In the genomic region with DNA sequence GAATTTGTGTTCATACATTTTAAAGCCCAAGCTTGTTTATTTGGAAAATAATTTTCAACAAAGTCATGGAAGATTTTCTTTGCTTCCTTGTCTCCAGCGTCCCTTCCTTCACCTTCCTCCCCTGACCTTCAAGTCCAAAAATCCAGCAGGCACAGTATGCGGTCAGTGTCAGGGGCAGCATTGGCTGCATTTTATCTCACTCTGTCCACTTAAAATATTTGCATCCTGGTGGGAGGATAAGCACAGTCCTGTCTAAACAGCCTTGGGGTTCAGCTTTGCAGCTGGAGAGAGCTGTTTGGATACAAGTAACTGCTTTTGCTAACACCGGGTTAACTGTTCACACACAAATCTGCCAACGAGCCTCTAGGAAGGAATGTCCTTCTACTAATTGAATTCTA, we compare ENCODE assay signal across 11 cellular contexts.
DNase-seq lines count a peak whose midpoint lies in the region; ATAC-seq and TF ChIP-seq lines count a peak whose summit lies in the region.
"Had no signal": no experiment of that assay in that cellular context is flagged by ENCODE, and none has a peak within 500 bp of the region (broad histone marks: within the 10 kb centered on the region; RNA-seq: fewer than 3 reads in every experiment).

No MANE protein-coding gene starts in this region.

- H3K4me3 Mint-ChIP-seq in brain, result peak overlapping the region in 2 of 5 experiments; percentile 16 to 21
- H3K4me3 Mint-ChIP-seq in chondrocyte (ENCODE audit: unreplicated experiment), result no peak overlapping the region

- H3K4me1 Mint-ChIP-seq in brain, result peaks cover 56% of the 10 kb centered on the region
- H3K4me1 Mint-ChIP-seq in chondrocyte (ENCODE audit: low read depth), result peaks cover 8% of the 10 kb centered on the region

- H3K27ac ChIP-seq in rectal smooth muscle tissue (ENCODE audit: low read depth, low read length), result peak overlapping the region; percentile 25

- peaks cover 20% of the 10 kb centered on the region for H3K4me1 ChIP-seq in rectal smooth muscle tissue (ENCODE audit: control insufficient read depth, insufficient read depth, low read length)

- H3K27me3 Mint-ChIP-seq in brain, result peaks cover 4% of the 10 kb centered on the region
- H3K27me3 Mint-ChIP-seq in chondrocyte (ENCODE audit: low read depth), result no peaks in the 10 kb centered on the region

- ATAC-seq in HG02798 (IDR thresholded peaks at IDR 0.05; ENCODE audit: poor library complexity, unreplicated experiment) (no peak), HG02588 (IDR thresholded peaks at IDR 0.05; ENCODE audit: unreplicated experiment) (no peak), HG03045 (IDR thresholded peaks at IDR 0.05; ENCODE audit: unreplicated experiment) (no peak)

- TF ChIP-seq CTCF in brain (conservative IDR thresholded peaks at IDR 0.05), result no peak
- TF ChIP-seq CTCF in chondrocyte (IDR thresholded peaks at IDR 0.05), result no peak

- H3K9me3 Mint-ChIP-seq in brain, result no peaks in the 10 kb centered on the region
- no peaks in the 10 kb centered on the region for H3K9me3 Mint-ChIP-seq in chondrocyte (ENCODE audit: low read depth)

- H3K9ac ChIP-seq in rectal smooth muscle tissue (ENCODE audit: low read length), result no peak overlapping the region

- H3K27me3 ChIP-seq in rectal smooth muscle tissue (ENCODE audit: control insufficient read depth, insufficient read depth, low read length), result no peaks in the 10 kb centered on the region

- no peaks in the 10 kb centered on the region for H3K36me3 ChIP-seq in rectal smooth muscle tissue (ENCODE audit: control insufficient read depth, insufficient read depth, low read length)

- H3K4me3 ChIP-seq in rectal smooth muscle tissue (ENCODE audit: low read length), result no peak overlapping the region

- peak; percentile 23 for DNase-seq in EH (ENCODE audit: low read depth)
- peak; percentile 3 for DNase-seq in iris pigment epithelial cell (ENCODE audit: low read depth)
- DNase-seq in chondrocyte (ENCODE audit: low spot score), result no peak
- DNase-seq: activated T-cell treated with anti-CD3 and anti-CD28 coated beads, Interleukin-2, amount 50 U/mL, for 48 hours; NCI-H1092; NCI-H345 had no signal

- H3K36me3 Mint-ChIP-seq in brain (no peaks in the 10 kb centered on the region), chondrocyte (ENCODE audit: low read depth) (no peaks in the 10 kb centered on the region)

- peak overlapping the region in 4 of 5 experiments; percentile 85 to 91 (median 88) for H3K27ac Mint-ChIP-seq in brain
- H3K27ac Mint-ChIP-seq in chondrocyte (ENCODE audit: unreplicated experiment), result no peak overlapping the region
